ENCODE assay signal across 12 cellular contexts in the genomic region with DNA sequence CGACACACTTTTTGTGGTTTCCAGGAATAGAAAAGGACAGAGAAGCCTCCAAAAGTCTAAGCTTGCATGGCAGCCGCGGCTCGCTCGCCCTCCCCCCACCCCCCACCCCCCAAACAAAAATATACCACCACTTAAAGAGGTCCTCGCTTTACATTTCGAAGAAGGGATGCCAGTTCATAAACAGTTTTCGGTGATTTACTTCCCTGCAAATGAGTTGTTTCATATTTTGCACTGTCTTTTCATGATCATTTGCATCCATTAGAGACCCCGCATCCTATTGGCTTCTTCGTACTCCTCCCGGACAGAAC. TPM values are rescaled to one million over a fixed set of nuclear protein-coding genes. Genes with fewer than 3 reads are reported as not detected.
DNase-seq lines count a peak whose midpoint lies in the region; ATAC-seq and TF ChIP-seq lines count a peak whose summit lies in the region.
"Had no signal": no experiment of that assay in that cellular context is flagged by ENCODE, and none has a peak within 500 bp of the region (broad histone marks: within the 10 kb centered on the region; RNA-seq: fewer than 3 reads in every experiment).

No MANE protein-coding gene starts in this region.

- peaks cover 0 to 4% (median 0%) of the 10 kb centered on the region in 5 donors for H3K9me3 Mint-ChIP-seq in CD8-positive, alpha-beta memory T cell
- H3K9me3 Mint-ChIP-seq in central memory CD8-positive, alpha-beta T cell = no peaks in the 10 kb centered on the region
- H3K9me3 Mint-ChIP-seq in nephron progenitor cell = no peaks in the 10 kb centered on the region
- H3K9me3 Mint-ChIP-seq: effector memory CD8-positive, alpha-beta T cell had no signal

- H3K4me1 ChIP-seq in CD8-positive, alpha-beta memory T cell (ENCODE audit: insufficient read depth, low read length) = peaks cover 60% of the 10 kb centered on the region

- H3K36me3 Mint-ChIP-seq in CD8-positive, alpha-beta memory T cell = peaks cover 0 to 6% (median 2%) of the 10 kb centered on the region in 3 donors
- H3K36me3 Mint-ChIP-seq in central memory CD8-positive, alpha-beta T cell (ENCODE audit: insufficient read depth) = peaks cover 37% of the 10 kb centered on the region
- peaks cover 26% of the 10 kb centered on the region for H3K36me3 Mint-ChIP-seq in nephron progenitor cell (ENCODE audit: low read depth)

- H3K4me3 ChIP-seq in CD8-positive, alpha-beta memory T cell (ENCODE audit: low read length) = no peak overlapping the region
- H3K4me3 ChIP-seq in dorsolateral prefrontal cortex = no peak overlapping the region
- H3K4me3 ChIP-seq: right lobe of liver had no signal

- intact Hi-C loops in dorsolateral prefrontal cortex (cut with DNase I) = loop anchor here (5.0 to 10.0 kb wide), 6 partner anchors 120 to 588 kb away; no protein-coding TSS in a partner anchor

- no peaks in the 10 kb centered on the region for H3K36me3 ChIP-seq in CD8-positive, alpha-beta memory T cell (ENCODE audit: insufficient read depth, low read length)
- H3K36me3 ChIP-seq: right lobe of liver had no signal

- no peaks in the 10 kb centered on the region for H3K9me3 ChIP-seq in CD8-positive, alpha-beta memory T cell (ENCODE audit: low read length)
- H3K9me3 ChIP-seq: right lobe of liver had no signal

- H3K27ac Mint-ChIP-seq in CD8-positive, alpha-beta memory T cell = peak overlapping the region in 2 of 8 donors; percentile 28 to 57
- peak overlapping the region; percentile 52 for H3K27ac Mint-ChIP-seq in central memory CD8-positive, alpha-beta T cell (ENCODE audit: low read depth)
- H3K27ac Mint-ChIP-seq in nephron progenitor cell = peak overlapping the region; percentile 100

- CTCF ChIA-PET in CD8-positive, alpha-beta memory T cell (lab: Charles Lee) = interaction anchor here (1.4 kb wide), 1 partner anchor 263 kb away, joined by 3 read pairs; no protein-coding TSS in a partner anchor
- CTCF ChIA-PET in HEK293T (lab: Yijun Ruan, JAX) = interaction anchor here (0.6 to 0.8 kb wide), 2 partner anchors 22 to 286 kb away, joined by 3 read pairs; no protein-coding TSS in a partner anchor

- no peak for ATAC-seq in central memory CD8-positive, alpha-beta T cell (replicated peaks; ENCODE audit: extremely low read depth, poor library complexity, severe bottlenecking)
- ATAC-seq: right lobe of liver had no signal

- TF ChIP-seq CTCF in nephron progenitor cell (IDR thresholded peaks at IDR 0.05) (no peak), dorsolateral prefrontal cortex (IDR thresholded peaks at IDR 0.05 in 54 of 56, conservative IDR thresholded peaks at IDR 0.05 in 2 of 56; ENCODE audit: low read depth in 1 of 56, partially characterized antibody in 56 of 56) (no peak)

- no peak for DNase-seq in CD8-positive, alpha-beta memory T cell
- DNase-seq in HEK293T (ENCODE audit: extremely low spot score) (no peak), nephron progenitor cell (no peak), HUDEP-2 (lab: John Stamatoyannopoulos, UW; ENCODE audit: unreplicated experiment in 76 of 76) (no peak), dorsolateral prefrontal cortex (no peak), COR-L47 (lab: John Stamatoyannopoulos, UW) (no peak), AG20443 (ENCODE audit: low spot score) (no peak)
- no peak for DNase-seq in central memory CD8-positive, alpha-beta T cell (ENCODE audit: low spot score in 2 of 2)
- DNase-seq: activated CD4-positive, CD25-positive, alpha-beta regulatory T cell treated with anti-CD3 and anti-CD28 coated beads, Interleukin-2, amount 50 U/mL, for 72 hours; effector memory CD8-positive, alpha-beta T cell; right lobe of liver had no signal

- H3K4me3 Mint-ChIP-seq in CD8-positive, alpha-beta memory T cell = peak overlapping the region in 4 of 7 donors; percentile 5 to 88 (median 36)
- H3K4me3 Mint-ChIP-seq in central memory CD8-positive, alpha-beta T cell = peak overlapping the region; percentile 34
- peak overlapping the region; percentile 99 for H3K4me3 Mint-ChIP-seq in nephron progenitor cell

- no peak overlapping the region for H3K27ac ChIP-seq in CD8-positive, alpha-beta memory T cell (ENCODE audit: low read depth, low read length)
- H3K27ac ChIP-seq in dorsolateral prefrontal cortex = no peak overlapping the region
- H3K27ac ChIP-seq: right lobe of liver had no signal

- H3K4me1 Mint-ChIP-seq in CD8-positive, alpha-beta memory T cell = peaks cover 51 to 77% (median 68%) of the 10 kb centered on the region in 3 donors
- peaks cover 65% of the 10 kb centered on the region for H3K4me1 Mint-ChIP-seq in central memory CD8-positive, alpha-beta T cell
- peaks cover 48% of the 10 kb centered on the region for H3K4me1 Mint-ChIP-seq in nephron progenitor cell

- H3K27me3 ChIP-seq in CD8-positive, alpha-beta memory T cell (ENCODE audit: insufficient read depth, low read length, poor library complexity, severe bottlenecking) = peaks cover 80% of the 10 kb centered on the region
- peaks cover 22 to 100% (median 98%) of the 10 kb centered on the region in 45 donors for H3K27me3 ChIP-seq in dorsolateral prefrontal cortex

- peaks cover 78 to 83% of the 10 kb centered on the region in 2 donors for H3K27me3 Mint-ChIP-seq in CD8-positive, alpha-beta memory T cell
- H3K27me3 Mint-ChIP-seq in central memory CD8-positive, alpha-beta T cell = peaks cover 90% of the 10 kb centered on the region
- H3K27me3 Mint-ChIP-seq in nephron progenitor cell (ENCODE audit: low read depth, poor library complexity) = peaks cover 9% of the 10 kb centered on the region

- POLR2A ChIA-PET in CD8-positive, alpha-beta memory T cell (lab: Charles Lee) = interaction anchor here (0.5 kb wide), 1 partner anchor 73 kb away, joined by 3 read pairs; no protein-coding TSS in a partner anchor
- POLR2A ChIA-PET in HEK293T (lab: Yijun Ruan, JAX) = interaction anchor here (1.0 to 2.4 kb wide), 9 partner anchors 8 to 355 kb away, joined by 3 to 10 read pairs (median 4); partner anchors contain the start of gene HOXB9

TF ChIP-seq in HEK293T, 16 proteins besides CTCF, POLR2A, EP300 and RAD21:
- TF ChIP-seq, protein P1, sequence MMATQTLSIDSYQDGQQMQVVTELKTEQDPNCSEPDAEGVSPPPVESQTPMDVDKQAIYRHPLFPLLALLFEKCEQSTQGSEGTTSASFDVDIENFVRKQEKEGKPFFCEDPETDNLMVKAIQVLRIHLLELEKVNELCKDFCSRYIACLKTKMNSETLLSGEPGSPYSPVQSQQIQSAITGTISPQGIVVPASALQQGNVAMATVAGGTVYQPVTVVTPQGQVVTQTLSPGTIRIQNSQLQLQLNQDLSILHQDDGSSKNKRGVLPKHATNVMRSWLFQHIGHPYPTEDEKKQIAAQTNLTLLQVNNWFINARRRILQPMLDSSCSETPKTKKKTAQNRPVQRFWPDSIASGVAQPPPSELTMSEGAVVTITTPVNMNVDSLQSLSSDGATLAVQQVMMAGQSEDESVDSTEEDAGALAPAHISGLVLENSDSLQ (IDR thresholded peaks at IDR 0.05) = peak; percentile 84
- no peak for TF ChIP-seq BHLHE40 (IDR thresholded peaks at IDR 0.05; ENCODE audit: borderline replicate concordance)
- no peak for TF ChIP-seq HDGF (IDR thresholded peaks at IDR 0.05; ENCODE audit: borderline replicate concordance)
- no peak for TF ChIP-seq NFRKB (IDR thresholded peaks at IDR 0.05)
- TF ChIP-seq LEF1 (IDR thresholded peaks at IDR 0.05; ENCODE audit: borderline replicate concordance) = no peak
- TF ChIP-seq SUZ12 (IDR thresholded peaks at IDR 0.05) = no peak
- no peak for TF ChIP-seq ZNF384 (IDR thresholded peaks at IDR 0.05)
- TF ChIP-seq L3MBTL2 (conservative IDR thresholded peaks at IDR 0.05) = no peak
- TF ChIP-seq FOXA1 (IDR thresholded peaks at IDR 0.05) = no peak
- no peak for TF ChIP-seq ELF4 (IDR thresholded peaks at IDR 0.05)
- peak; percentile 63; the same call in 1 of the 2 replicates for TF ChIP-seq CTBP1 (IDR thresholded peaks at IDR 0.05; ENCODE audit: borderline replicate concordance)
- no peak for TF ChIP-seq ARNT (IDR thresholded peaks at IDR 0.05)
- TF ChIP-seq SP1 (IDR thresholded peaks at IDR 0.05) = no peak
- no peak for TF ChIP-seq FOXM1 (IDR thresholded peaks at IDR 0.05; ENCODE audit: borderline replicate concordance)

RNA-seq across cellular contexts. Expression of gene HOXB8, which starts 0.2 kb away (rescaled TPM):
- total RNA-seq in CD8-positive, alpha-beta memory T cell = not detected
- polyA plus RNA-seq in CD8-positive, alpha-beta memory T cell = not detected
- not detected for total RNA-seq in dorsolateral prefrontal cortex
- total RNA-seq: naive thymus-derived CD8-positive, alpha-beta T cell; right lobe of liver had no signal
- polyA plus RNA-seq: naive thymus-derived CD8-positive, alpha-beta T cell had no signal

RNA-seq across cellular contexts. Expression of gene HOXB7, which starts 4.0 kb away (rescaled TPM):
- under 1 TPM; 0.89 to 0.96 TPM for total RNA-seq in CD8-positive, alpha-beta memory T cell
- 0.87 TPM for polyA plus RNA-seq in CD8-positive, alpha-beta memory T cell
- under 1 TPM in 7 of 120 experiments, not detected in 113; 0.37 to 0.69 (median 0.42) TPM for total RNA-seq in dorsolateral prefrontal cortex
- total RNA-seq: naive thymus-derived CD8-positive, alpha-beta T cell had no signal

RNA-seq across cellular contexts. Expression of gene HOXB6, which starts 10.1 kb away (rescaled TPM):
- total RNA-seq in CD8-positive, alpha-beta memory T cell = under 1 TPM; 0.22 to 0.37 TPM
- not detected for polyA plus RNA-seq in CD8-positive, alpha-beta memory T cell
- under 1 TPM in 4 of 120 experiments, not detected in 116; 0.26 to 0.35 (median 0.29) TPM for total RNA-seq in dorsolateral prefrontal cortex
- total RNA-seq: naive thymus-derived CD8-positive, alpha-beta T cell had no signal
- polyA plus RNA-seq: naive thymus-derived CD8-positive, alpha-beta T cell had no signal

RNA-seq across cellular contexts. Expression of gene HOXB9, which starts 11.3 kb away (rescaled TPM):
- 1 to 10 TPM; 2.0 to 2.6 TPM for total RNA-seq in CD8-positive, alpha-beta memory T cell
- polyA plus RNA-seq in CD8-positive, alpha-beta memory T cell = not detected
- not detected for total RNA-seq in dorsolateral prefrontal cortex
- total RNA-seq: naive thymus-derived CD8-positive, alpha-beta T cell; right lobe of liver had no signal

RNA-seq across cellular contexts. Expression of gene HOXB5, which starts 21.3 kb away (rescaled TPM):
- not detected for total RNA-seq in CD8-positive, alpha-beta memory T cell
- polyA plus RNA-seq in CD8-positive, alpha-beta memory T cell = not detected
- under 1 TPM in 1 of 120 experiments, not detected in 119; 0.23 TPM for total RNA-seq in dorsolateral prefrontal cortex
- total RNA-seq: naive thymus-derived CD8-positive, alpha-beta T cell had no signal
- polyA plus RNA-seq: naive thymus-derived CD8-positive, alpha-beta T cell had no signal

Comparison
In these comparisons a context has a peak if more than half of its experiments do, and no peak if none do; other contexts are left out.
1. H3K4me3 Mint-ChIP-seq: peak in every context shown above with its lines; median percentile 99 in nephron progenitor cell; 36 in CD8-positive, alpha-beta memory T cell; 34 in central memory CD8-positive, alpha-beta T cell.